Comparison of ENCODE assay signal across 24 cellular contexts in genomic region chr5:137058089-137058488, GRCh38.
"Had no signal": no experiment of that assay in that cellular context is flagged by ENCODE, and none has a peak within 500 bp of the region (broad histone marks: within the 10 kb centered on the region; RNA-seq: fewer than 3 reads in every experiment).

No MANE protein-coding gene starts in this region.

- DNase-seq: colonic mucosa; cortex of kidney; dermis blood vessel endothelial cell; dorsolateral prefrontal cortex; effector CD4-positive, alpha-beta T cell; effector CD8-positive, alpha-beta T cell; effector memory CD4-positive, alpha-beta T cell; effector memory CD8-positive, alpha-beta T cell; endodermal cell; erythroblast; esophagus squamous epithelium; foreskin fibroblast; foreskin keratinocyte; foreskin melanocyte; gastrocnemius medialis; glutamatergic neuron; head of caudate nucleus; heart left ventricle; heart right ventricle had no signal

- H3K4me1 ChIP-seq: colonic mucosa, esophagus squamous epithelium, foreskin keratinocyte, gastrocnemius medialis, gastroesophageal sphincter had no signal

- H3K4me3 ChIP-seq: colonic mucosa, coronary artery, dorsolateral prefrontal cortex, esophagus muscularis mucosa, esophagus squamous epithelium, gastrocnemius medialis, gastroesophageal sphincter, heart left ventricle, heart right ventricle had no signal

- H3K36me3 ChIP-seq: colonic mucosa, esophagus muscularis mucosa, esophagus squamous epithelium, gastrocnemius medialis, gastroesophageal sphincter, heart left ventricle, heart right ventricle had no signal

- H3K27me3 ChIP-seq: colonic mucosa, dorsolateral prefrontal cortex, esophagus muscularis mucosa, esophagus squamous epithelium, foreskin keratinocyte, gastrocnemius medialis, heart left ventricle, heart right ventricle had no signal

- ATAC-seq: effector memory CD8-positive, alpha-beta T cell; esophagus mucosa; foreskin keratinocyte; gastrocnemius medialis; gastroesophageal sphincter; heart left ventricle; heart right ventricle had no signal

- H3K9me3 ChIP-seq: colonic mucosa, esophagus muscularis mucosa, esophagus squamous epithelium, gastrocnemius medialis, gastroesophageal sphincter, heart left ventricle, heart right ventricle had no signal

- H3K27ac ChIP-seq: colonic mucosa, coronary artery, dorsolateral prefrontal cortex, epithelial cell of prostate, esophagus muscularis mucosa, esophagus squamous epithelium, foreskin keratinocyte, gastrocnemius medialis, gastroesophageal sphincter, heart left ventricle, heart right ventricle had no signal
